ENCODE assay signal across 21 cellular contexts in the genomic region with DNA sequence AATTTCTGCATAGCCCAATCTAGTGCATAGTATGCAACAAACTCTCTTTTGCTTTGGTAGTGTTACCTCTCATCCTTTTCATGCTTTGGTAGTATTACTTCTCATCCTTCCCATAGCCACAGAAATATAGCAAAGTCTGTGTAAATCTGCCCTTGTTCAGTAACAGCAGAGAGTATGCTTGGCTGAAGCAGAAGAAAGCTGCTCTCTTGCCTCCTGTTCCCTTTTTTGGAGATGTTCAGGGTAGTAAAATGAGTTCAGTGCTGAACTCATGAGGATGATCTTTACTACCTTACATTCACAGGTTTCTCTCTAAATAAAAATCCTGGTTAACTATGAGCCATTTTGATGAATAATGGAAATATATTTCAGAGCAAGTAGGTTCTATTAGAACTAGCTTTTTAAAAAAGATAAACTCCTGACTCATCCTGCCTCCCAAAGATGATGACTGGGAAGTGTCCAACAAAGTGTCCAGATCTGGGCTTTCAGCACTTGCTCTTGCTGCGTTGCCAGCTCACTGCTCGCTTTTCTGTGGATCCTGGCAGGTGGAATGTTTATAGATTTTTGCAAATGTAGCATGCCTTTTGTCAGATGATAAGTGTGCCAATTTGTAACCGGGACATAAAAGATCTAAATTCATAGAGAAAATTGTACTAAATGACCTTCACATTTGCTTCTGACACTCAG. TPM values are rescaled to one million over a fixed set of nuclear protein-coding genes. Genes with fewer than 3 reads are reported as not detected.
DNase-seq lines count a peak whose midpoint lies in the region; ATAC-seq and TF ChIP-seq lines count a peak whose summit lies in the region.
"Had no signal": no experiment of that assay in that cellular context is flagged by ENCODE, and none has a peak within 500 bp of the region (broad histone marks: within the 10 kb centered on the region; RNA-seq: fewer than 3 reads in every experiment).

No MANE protein-coding gene starts in this region.

- H3K9me3 Mint-ChIP-seq in stimulated activated memory B cell treated with anti-CD40 and anti-IgM and Interleukin-4, amounts not matched to agents 10 μg/mL and 1 μg/mL and 100 μg/mL, for 72 hours, result no peaks in the 10 kb centered on the region

- ATAC-seq in HG02571 (IDR thresholded peaks at IDR 0.05; ENCODE audit: unreplicated experiment), result no peak
- ATAC-seq in stimulated activated memory B cell treated with anti-CD40 and anti-IgM and Interleukin-4, amounts not matched to agents 10 μg/mL and 1 μg/mL and 100 μg/mL, for 72 hours, result no peak
- ATAC-seq: activated CD8-positive, alpha-beta T cell treated with anti-CD3 and anti-CD28 coated beads for 36 hours; esophagus mucosa; psoas muscle had no signal

- H3K4me3 ChIP-seq in adrenal gland, result no peak overlapping the region
- no peak overlapping the region for H3K4me3 ChIP-seq in foreskin fibroblast (ENCODE audit: low read depth in 1 of 2, low read length in 2 of 2)
- H3K4me3 ChIP-seq in osteoblast (ENCODE audit: insufficient read depth, low read length), result no peak overlapping the region
- H3K4me3 ChIP-seq: psoas muscle, tibial nerve had no signal

- no peak for TF ChIP-seq CTCF in adrenal gland (IDR thresholded peaks at IDR 0.05)
- TF ChIP-seq CTCF in foreskin fibroblast (IDR thresholded peaks at IDR 0.05; ENCODE audit: low read depth, low read length), result no peak
- TF ChIP-seq CTCF in osteoblast (IDR thresholded peaks at IDR 0.05; ENCODE audit: extremely low read depth, low read depth, low read length), result no peak

- no peaks in the 10 kb centered on the region for H4K20me1 ChIP-seq in osteoblast (ENCODE audit: insufficient read depth, low read length)

- no peak overlapping the region for H3K27ac ChIP-seq in adrenal gland
- no peak overlapping the region for H3K27ac ChIP-seq in osteoblast (ENCODE audit: low read depth, low read length)
- H3K27ac ChIP-seq: psoas muscle, tibial nerve had no signal

- H3K4me1 ChIP-seq in adrenal gland (replicated peaks in 1 of 2), result peaks cover 0 to 8% of the 10 kb centered on the region in 2 donors
- no peaks in the 10 kb centered on the region for H3K4me1 ChIP-seq in osteoblast (ENCODE audit: insufficient read depth, low read length)
- H3K4me1 ChIP-seq: psoas muscle, tibial nerve had no signal

- intact Hi-C loops in adrenal gland (cut with DNase I), result no loop called here

- H3K27me3 ChIP-seq in adrenal gland, result no peaks in the 10 kb centered on the region
- H3K27me3 ChIP-seq in osteoblast (ENCODE audit: insufficient read depth, low read length), result no peaks in the 10 kb centered on the region
- H3K27me3 ChIP-seq: tibial nerve had no signal

- H3K36me3 Mint-ChIP-seq in stimulated activated memory B cell treated with anti-CD40 and anti-IgM and Interleukin-4, amounts not matched to agents 10 μg/mL and 1 μg/mL and 100 μg/mL, for 72 hours, result no peaks in the 10 kb centered on the region

- no peaks in the 10 kb centered on the region for H3K4me1 Mint-ChIP-seq in stimulated activated memory B cell treated with anti-CD40 and anti-IgM and Interleukin-4, amounts not matched to agents 10 μg/mL and 1 μg/mL and 100 μg/mL, for 72 hours
- H3K4me1 Mint-ChIP-seq: nephron progenitor cell had no signal

- DNase-seq in EH (ENCODE audit: low read depth), result peak; percentile 14
- peak; percentile 27 to 63 (median 49) for DNase-seq in adrenal gland
- DNase-seq in foreskin fibroblast, result peak; percentile 10 to 22
- peak; percentile 58 for DNase-seq in osteoblast (ENCODE audit: insufficient read length, low spot score, missing footprints)
- no peak for DNase-seq in NCI-H526 (lab: John Stamatoyannopoulos, UW)
- DNase-seq in NCI-H1105 (lab: John Stamatoyannopoulos, UW), result no peak
- DNase-seq: activated CD8-positive, alpha-beta T cell treated with anti-CD3 and anti-CD28 coated beads for 36 hours; activated naive CD4-positive, alpha-beta T cell treated with anti-CD3 and anti-CD28 coated beads, Interleukin-2, amount 50 U/mL, for 16 hours; activated T-cell treated with anti-CD3 and anti-CD28 coated beads, Interleukin-2, amount 50 U/mL, for 48 hours; CD4-positive, alpha-beta memory T cell; kidney; NCI-H187 treated with DMSO at 0.1 percent for 48 hours; NCI-H510A; nephron progenitor cell; psoas muscle; SHP77 treated with DMSO at 0.1 percent for 48 hours; T-helper 2 cell had no signal

- TF ChIP-seq POLR2A in adrenal gland (IDR thresholded peaks at IDR 0.05), result no peak

- H3K27ac Mint-ChIP-seq in stimulated activated memory B cell treated with anti-CD40 and anti-IgM and Interleukin-4, amounts not matched to agents 10 μg/mL and 1 μg/mL and 100 μg/mL, for 72 hours, result no peak overlapping the region
- H3K27ac Mint-ChIP-seq: activated CD8-positive, alpha-beta T cell treated with anti-CD3 and anti-CD28 coated beads for 36 hours; CD4-positive, alpha-beta memory T cell; nephron progenitor cell had no signal

- H3K9me3 ChIP-seq in adrenal gland (replicated peaks in 1 of 3) (no peaks in the 10 kb centered on the region), osteoblast (ENCODE audit: low read depth, low read length) (no peaks in the 10 kb centered on the region)
- H3K9me3 ChIP-seq: psoas muscle, tibial nerve had no signal

- H3K4me2 ChIP-seq in osteoblast (ENCODE audit: insufficient read depth, low read length), result no peak overlapping the region

- H3K36me3 ChIP-seq in adrenal gland (replicated peaks in 1 of 2), result no peaks in the 10 kb centered on the region
- no peaks in the 10 kb centered on the region for H3K36me3 ChIP-seq in osteoblast (ENCODE audit: insufficient read depth, low read length)
- H3K36me3 ChIP-seq: tibial nerve had no signal

- no peak overlapping the region for H3K4me3 Mint-ChIP-seq in stimulated activated memory B cell treated with anti-CD40 and anti-IgM and Interleukin-4, amounts not matched to agents 10 μg/mL and 1 μg/mL and 100 μg/mL, for 72 hours
- H3K4me3 Mint-ChIP-seq: activated CD8-positive, alpha-beta T cell treated with anti-CD3 and anti-CD28 coated beads for 36 hours; CD4-positive, alpha-beta memory T cell; nephron progenitor cell had no signal

- peaks cover 31% of the 10 kb centered on the region for H3K27me3 Mint-ChIP-seq in stimulated activated memory B cell treated with anti-CD40 and anti-IgM and Interleukin-4, amounts not matched to agents 10 μg/mL and 1 μg/mL and 100 μg/mL, for 72 hours

- no peaks in the 10 kb centered on the region for H3K79me2 ChIP-seq in osteoblast (ENCODE audit: insufficient read depth, low read length)

- WGBS in adrenal gland, 4 donors, result 22 to 30% (median 25%) methylated on average over 3 of the region's 3 CpGs

- no peak overlapping the region for H2AFZ ChIP-seq in osteoblast (ENCODE audit: low read length)

RNA-seq across cellular contexts. Expression of a gene that starts 29.4 kb away (rescaled TPM):
- total RNA-seq in adrenal gland, result 100 to 1,000 TPM in 4 of 8 donors, 10 to 100 TPM in 4; 60.7 to 138 (median 102) TPM
- polyA plus RNA-seq in adrenal gland, result 100 to 1,000 TPM in 1 of 3 donors, 10 to 100 TPM in 2; 26.1 to 203 (median 47.9) TPM
- 76.0 and 84.3 TPM in 2 replicates for total RNA-seq in osteoblast

RNA-seq across cellular contexts. Expression of a gene that starts 31.0 kb away (rescaled TPM):
- total RNA-seq in adrenal gland (10 to 100 TPM; 13.7 to 33.5 (median 30.0) TPM), osteoblast (28.2 and 37.4 TPM in 2 replicates)
- polyA plus RNA-seq in adrenal gland, result 10 to 100 TPM; 15.8 to 37.7 (median 19.1) TPM

Comparison
In these comparisons a context has a peak if more than half of its experiments do, and no peak if none do; other contexts are left out.
1. DNase-seq: peak in EH (single experiment), adrenal gland (7 of 7), foreskin fibroblast (2 of 2) and osteoblast (single experiment); none in NCI-H526 (0 of 2) and NCI-H1105 (single experiment).